ENCODE assay signal across 2 cellular contexts in the genomic region with DNA sequence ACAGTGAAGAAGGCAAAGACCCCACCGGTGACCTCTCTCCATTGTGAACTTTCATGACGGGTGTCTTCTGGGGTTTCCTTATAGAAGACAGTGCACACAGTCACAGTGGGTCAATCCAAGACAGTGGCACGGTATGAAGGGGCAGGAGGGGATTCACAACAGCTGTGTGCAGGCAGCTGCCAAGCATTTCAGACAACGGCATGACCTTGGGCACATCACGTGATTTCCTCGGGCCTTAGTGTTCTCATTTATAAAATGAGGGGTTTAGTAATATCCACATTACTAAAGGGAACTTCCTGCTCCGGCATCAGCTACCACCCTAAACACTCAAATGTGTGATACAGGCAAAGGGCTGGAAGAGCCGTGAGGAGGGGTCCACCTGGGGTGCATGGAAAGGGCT.
TF ChIP-seq lines count a peak whose summit lies in the region.

No MANE protein-coding gene starts in this region.

TF ChIP-seq in liver, 16 proteins besides CTCF, POLR2A, EP300 and RAD21:
- TF ChIP-seq GABPA (IDR thresholded peaks at IDR 0.05 in 1 of 2, conservative IDR thresholded peaks at IDR 0.05 in 1 of 2) (no peak), YY1 (IDR thresholded peaks at IDR 0.05) (no peak), ATF3 (IDR thresholded peaks at IDR 0.05) (no peak), HNF4A (conservative IDR thresholded peaks at IDR 0.05) (no peak), FOXA1 (IDR thresholded peaks at IDR 0.05) (no peak), JUND (IDR thresholded peaks at IDR 0.05) (no peak), NR2F2 (IDR thresholded peaks at IDR 0.05) (no peak), FOXA2 (IDR thresholded peaks at IDR 0.05) (no peak), RXRA (IDR thresholded peaks at IDR 0.05) (no peak), TAF1 (conservative IDR thresholded peaks at IDR 0.05) (no peak), HNF4G (IDR thresholded peaks at IDR 0.05) (no peak), EGR1 (IDR thresholded peaks at IDR 0.05; ENCODE audit: low read depth in 2 of 2) (no peak), ZBTB33 (IDR thresholded peaks at IDR 0.05) (no peak), SP1 (IDR thresholded peaks at IDR 0.05) (no peak)
- TF ChIP-seq, protein P1, sequence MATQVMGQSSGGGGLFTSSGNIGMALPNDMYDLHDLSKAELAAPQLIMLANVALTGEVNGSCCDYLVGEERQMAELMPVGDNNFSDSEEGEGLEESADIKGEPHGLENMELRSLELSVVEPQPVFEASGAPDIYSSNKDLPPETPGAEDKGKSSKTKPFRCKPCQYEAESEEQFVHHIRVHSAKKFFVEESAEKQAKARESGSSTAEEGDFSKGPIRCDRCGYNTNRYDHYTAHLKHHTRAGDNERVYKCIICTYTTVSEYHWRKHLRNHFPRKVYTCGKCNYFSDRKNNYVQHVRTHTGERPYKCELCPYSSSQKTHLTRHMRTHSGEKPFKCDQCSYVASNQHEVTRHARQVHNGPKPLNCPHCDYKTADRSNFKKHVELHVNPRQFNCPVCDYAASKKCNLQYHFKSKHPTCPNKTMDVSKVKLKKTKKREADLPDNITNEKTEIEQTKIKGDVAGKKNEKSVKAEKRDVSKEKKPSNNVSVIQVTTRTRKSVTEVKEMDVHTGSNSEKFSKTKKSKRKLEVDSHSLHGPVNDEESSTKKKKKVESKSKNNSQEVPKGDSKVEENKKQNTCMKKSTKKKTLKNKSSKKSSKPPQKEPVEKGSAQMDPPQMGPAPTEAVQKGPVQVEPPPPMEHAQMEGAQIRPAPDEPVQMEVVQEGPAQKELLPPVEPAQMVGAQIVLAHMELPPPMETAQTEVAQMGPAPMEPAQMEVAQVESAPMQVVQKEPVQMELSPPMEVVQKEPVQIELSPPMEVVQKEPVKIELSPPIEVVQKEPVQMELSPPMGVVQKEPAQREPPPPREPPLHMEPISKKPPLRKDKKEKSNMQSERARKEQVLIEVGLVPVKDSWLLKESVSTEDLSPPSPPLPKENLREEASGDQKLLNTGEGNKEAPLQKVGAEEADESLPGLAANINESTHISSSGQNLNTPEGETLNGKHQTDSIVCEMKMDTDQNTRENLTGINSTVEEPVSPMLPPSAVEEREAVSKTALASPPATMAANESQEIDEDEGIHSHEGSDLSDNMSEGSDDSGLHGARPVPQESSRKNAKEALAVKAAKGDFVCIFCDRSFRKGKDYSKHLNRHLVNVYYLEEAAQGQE (IDR thresholded peaks at IDR 0.05), result no peak
- TF ChIP-seq, protein P2, sequence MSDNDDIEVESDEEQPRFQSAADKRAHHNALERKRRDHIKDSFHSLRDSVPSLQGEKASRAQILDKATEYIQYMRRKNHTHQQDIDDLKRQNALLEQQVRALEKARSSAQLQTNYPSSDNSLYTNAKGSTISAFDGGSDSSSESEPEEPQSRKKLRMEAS (IDR thresholded peaks at IDR 0.05), result no peak
TF ChIP-seq in liver: peak in this region for 0.

TF ChIP-seq in HepG2, 621 proteins besides CTCF, POLR2A, EP300 and RAD21:
- TF ChIP-seq GABPB1 (CRISPR knock-in tag; IDR thresholded peaks at IDR 0.05) (no peak), ZNF775 (CRISPR knock-in tag; IDR thresholded peaks at IDR 0.05; ENCODE audit: borderline replicate concordance) (no peak), ZNF776 (CRISPR knock-in tag; IDR thresholded peaks at IDR 0.05) (no peak), ZNF766 (CRISPR knock-in tag; IDR thresholded peaks at IDR 0.05; ENCODE audit: borderline replicate concordance) (no peak), TCF12 (IDR thresholded peaks at IDR 0.05) (no peak), TCF12 (CRISPR knock-in tag; IDR thresholded peaks at IDR 0.05) (no peak), TBX3 (IDR thresholded peaks at IDR 0.05; ENCODE audit: borderline replicate concordance) (no peak), SMARCC2 (IDR thresholded peaks at IDR 0.05) (no peak), ZNF605 (CRISPR knock-in tag; IDR thresholded peaks at IDR 0.05) (no peak), NFIB (CRISPR knock-in tag; IDR thresholded peaks at IDR 0.05; ENCODE audit: borderline replicate concordance) (no peak), ARID4A (CRISPR knock-in tag; IDR thresholded peaks at IDR 0.05; ENCODE audit: borderline replicate concordance) (no peak), RARG (CRISPR knock-in tag; IDR thresholded peaks at IDR 0.05; ENCODE audit: low read depth) (no peak), ZFX (CRISPR knock-in tag; IDR thresholded peaks at IDR 0.05; ENCODE audit: low read depth) (no peak), ZBTB1 (CRISPR knock-in tag; IDR thresholded peaks at IDR 0.05; ENCODE audit: borderline replicate concordance) (no peak), MAFK (conservative IDR thresholded peaks at IDR 0.05 in 1 of 2, IDR thresholded peaks at IDR 0.05 in 1 of 2; ENCODE audit: low read length in 2 of 2) (no peak), ARHGAP35 (CRISPR knock-in tag; IDR thresholded peaks at IDR 0.05; ENCODE audit: borderline replicate concordance) (no peak), ZNF441 (CRISPR knock-in tag; IDR thresholded peaks at IDR 0.05; ENCODE audit: borderline replicate concordance) (no peak), PBX3 (CRISPR knock-in tag; IDR thresholded peaks at IDR 0.05; ENCODE audit: borderline replicate concordance) (no peak), STAT6 (CRISPR knock-in tag; IDR thresholded peaks at IDR 0.05; ENCODE audit: borderline replicate concordance) (no peak), MTA3 (CRISPR knock-in tag; IDR thresholded peaks at IDR 0.05) (no peak)
- TF ChIP-seq, protein P3, sequence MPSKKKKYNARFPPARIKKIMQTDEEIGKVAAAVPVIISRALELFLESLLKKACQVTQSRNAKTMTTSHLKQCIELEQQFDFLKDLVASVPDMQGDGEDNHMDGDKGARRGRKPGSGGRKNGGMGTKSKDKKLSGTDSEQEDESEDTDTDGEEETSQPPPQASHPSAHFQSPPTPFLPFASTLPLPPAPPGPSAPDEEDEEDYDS (CRISPR knock-in tag; IDR thresholded peaks at IDR 0.05), result no peak
